20 cellular contexts compared by ENCODE assay signal in the genomic region with DNA sequence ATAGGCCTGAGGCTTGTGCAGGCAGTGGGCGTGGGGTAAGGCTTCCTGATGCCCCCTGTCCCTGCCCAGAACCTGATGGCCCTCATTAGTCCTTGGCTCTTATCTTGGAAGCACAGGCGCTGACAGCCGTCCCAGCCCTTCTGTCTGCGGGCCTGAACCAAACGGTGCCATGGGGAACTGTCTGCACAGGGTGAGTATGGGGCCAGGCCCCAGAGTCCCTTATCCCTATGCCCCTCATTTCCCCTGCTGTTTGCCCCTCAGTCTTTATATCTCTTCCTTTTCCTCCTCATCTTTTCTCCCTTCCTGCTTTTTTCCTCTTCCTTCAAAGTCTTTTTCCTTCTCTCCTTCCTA. TPM values are rescaled to one million over a fixed set of nuclear protein-coding genes. Genes with fewer than 3 reads are reported as not detected.
A peak's percentile ranks its signal among the peaks of the same experiment; 100 is the strongest.
DNase-seq lines count a peak whose midpoint lies in the region; ATAC-seq and TF ChIP-seq lines count a peak whose summit lies in the region.
"Had no signal": no experiment of that assay in that cellular context is flagged by ENCODE, and none has a peak within 500 bp of the region (broad histone marks: within the 10 kb centered on the region; RNA-seq: fewer than 3 reads in every experiment).

A gene with protein sequence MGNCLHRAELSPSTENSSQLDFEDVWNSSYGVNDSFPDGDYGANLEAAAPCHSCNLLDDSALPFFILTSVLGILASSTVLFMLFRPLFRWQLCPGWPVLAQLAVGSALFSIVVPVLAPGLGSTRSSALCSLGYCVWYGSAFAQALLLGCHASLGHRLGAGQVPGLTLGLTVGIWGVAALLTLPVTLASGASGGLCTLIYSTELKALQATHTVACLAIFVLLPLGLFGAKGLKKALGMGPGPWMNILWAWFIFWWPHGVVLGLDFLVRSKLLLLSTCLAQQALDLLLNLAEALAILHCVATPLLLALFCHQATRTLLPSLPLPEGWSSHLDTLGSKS (plus strand): TSS at position 85 of the 351 bp plus-strand sequence. CDS start 85 bp downstream, at position 170.

- no peak within 1 kb of the TSS for H3K4me3 Mint-ChIP-seq in MCF 10A (ENCODE audit: unreplicated experiment)

- dilution Hi-C loops in mammary epithelial cell (cut with HindIII; ENCODE audit: low sequenced_read_pairs), result loop anchor here (25.0 kb wide), 1 partner anchor 683 kb away; no protein-coding TSS in a partner anchor

- no peak for ATAC-seq in psoas muscle

- intact Hi-C loops in MCF 10A (cut with micrococcal nuclease), result no loop called here
- intact Hi-C loops in mammary epithelial cell (cut with micrococcal nuclease), result no loop called here
- intact Hi-C loops in cardiac septum (cut with DNase I), result no loop called here
- intact Hi-C loops in psoas muscle (cut with DNase I), result no loop called here
- intact Hi-C loops in vagina (cut with DNase I), result no loop called here

- H3K9me3 ChIP-seq in mammary epithelial cell (replicated peaks; ENCODE audit: insufficient read depth, low read length), result no peaks in the 10 kb centered on the region
- H3K9me3 ChIP-seq in psoas muscle, result no peaks in the 10 kb centered on the region
- H3K9me3 ChIP-seq in vagina, result no peaks in the 10 kb centered on the region

- POLR2A ChIA-PET in MCF 10A (lab: Yijun Ruan, JAX), result no interaction called here

- peak within 1 kb of the TSS; percentile 36 for H3K27ac Mint-ChIP-seq in MCF 10A (ENCODE audit: low read depth, unreplicated experiment)

- no peaks in the 10 kb centered on the region for H3K9me3 Mint-ChIP-seq in MCF 10A (ENCODE audit: unreplicated experiment)

- DNase-seq in MCF 10A (ENCODE audit: unreplicated experiment), result no peak
- DNase-seq in mammary epithelial cell, result no peak
- DNase-seq in cardiac septum (ENCODE audit: low spot score), result no peak
- DNase-seq in psoas muscle, result no peak
- no peak for DNase-seq in vagina (ENCODE audit: extremely low spot score in 2 of 2)
- no peak for DNase-seq in NCI-H2107 (lab: John Stamatoyannopoulos, UW)
- no peak for DNase-seq in activated naive CD4-positive, alpha-beta T cell treated with Interleukin-2 at 50 U/mL for 16 hours
- no peak for DNase-seq in stimulated activated CD4-positive, alpha-beta T cell treated with anti-CD3 and anti-CD28 coated beads, Interleukin-4, amount 100 ng/mL, for 24 hours
- DNase-seq: activated CD4-positive, alpha-beta T cell treated with anti-CD3 and anti-CD28 coated beads, Interleukin-2, amount 50 U/mL, for 1 hour; activated T-cell treated with anti-CD3 and anti-CD28 coated beads, Interleukin-2, amount 50 U/mL, for 48 hours; effector CD4-positive, alpha-beta T cell; foreskin melanocyte; GM23248; KG1; NCI-H146; NCI-H510A; stimulated activated CD4-positive, alpha-beta T cell treated with anti-CD3 and anti-CD28 coated beads, Interleukin-2, amount 100 ng/mL, for 24 hours had no signal

- no peak within 1 kb of the TSS for H3K4me2 ChIP-seq in mammary epithelial cell (ENCODE audit: insufficient read depth, low read depth, low read length)

- no peaks in the 10 kb centered on the region for H3K79me2 ChIP-seq in mammary epithelial cell (ENCODE audit: insufficient read depth, low read length)

- H3K36me3 Mint-ChIP-seq in MCF 10A (ENCODE audit: insufficient read depth, unreplicated experiment), result peaks cover 64% of the 10 kb centered on the region

- no peak within 1 kb of the TSS for H2AFZ ChIP-seq in mammary epithelial cell (ENCODE audit: low read depth, low read length)
- H2AFZ ChIP-seq: GM23248 had no signal

- H3K4me1 Mint-ChIP-seq in MCF 10A (ENCODE audit: insufficient read depth, unreplicated experiment), result peaks cover 64% of the 10 kb centered on the region

- 91% methylated on average over 4 of the region's 5 CpGs for WGBS in mammary epithelial cell (ENCODE audit: low coverage, missing lambda C conversion rate)
- WGBS in psoas muscle, 3 donors, result 47 to 57% (median 48%) methylated on average over 5 of the region's 5 CpGs

- no peak within 1 kb of the TSS for H3K9ac ChIP-seq in mammary epithelial cell (ENCODE audit: insufficient read depth, low read length)
- H3K9ac ChIP-seq: GM23248 had no signal

- H3K4me1 ChIP-seq in mammary epithelial cell (ENCODE audit: insufficient read depth, low read length) (no peaks in the 10 kb centered on the region), psoas muscle (no peaks in the 10 kb centered on the region), vagina (no peaks in the 10 kb centered on the region)

- H3K27ac ChIP-seq in mammary epithelial cell (ENCODE audit: insufficient read depth, low read depth, low read length) (no peak within 1 kb of the TSS), psoas muscle (no peak within 1 kb of the TSS), vagina (no peak within 1 kb of the TSS)
- H3K27ac ChIP-seq: GM23248 had no signal

- no peaks in the 10 kb centered on the region for H3K27me3 Mint-ChIP-seq in MCF 10A (ENCODE audit: insufficient read depth, unreplicated experiment)

- BruUV-seq in MCF 10A (replicated peaks; lab: Mats Ljungman, UMichigan) (no TSS peak), mammary epithelial cell (replicated peaks; lab: Mats Ljungman, UMichigan) (no TSS peak)

- in situ Hi-C loops in mammary epithelial cell (cut with MboI; ENCODE audit: low sequenced_read_pairs in 2 of 2), result no loop called here

- H4K20me1 ChIP-seq in mammary epithelial cell (ENCODE audit: insufficient read depth, low read length), result no peaks in the 10 kb centered on the region

- CTCF ChIA-PET in MCF 10A (lab: Yijun Ruan, JAX), result interaction anchor here (0.6 to 17.2 kb wide), 9 partner anchors 7 to 686 kb away, joined by 3 to 386 read pairs (median 4); a partner anchor contains a TSS
- CTCF ChIA-PET in mammary epithelial cell (lab: Charles Lee; ENCODE audit: low non-redundant PET), result no interaction called here

- TF ChIP-seq CTCF in MCF 10A (IDR thresholded peaks at IDR 0.05; ENCODE audit: unreplicated experiment) (no peak), mammary epithelial cell (conservative IDR thresholded peaks at IDR 0.05 in 1 of 2, IDR thresholded peaks at IDR 0.05 in 1 of 2; ENCODE audit: extremely low read depth in 1 of 2, insufficient read depth in 1 of 2, low read depth in 1 of 2, low read length in 2 of 2) (no peak), psoas muscle (IDR thresholded peaks at IDR 0.05) (no peak), vagina (IDR thresholded peaks at IDR 0.05) (no peak)

- TF ChIP-seq POLR2A in vagina (IDR thresholded peaks at IDR 0.05), result no peak

- no peaks in the 10 kb centered on the region for H3K36me3 ChIP-seq in mammary epithelial cell (ENCODE audit: insufficient read depth, low read length)
- H3K36me3 ChIP-seq in psoas muscle (ENCODE audit: insufficient read depth in 1 of 2, low read depth in 1 of 2), result no peaks in the 10 kb centered on the region
- peaks cover 0 to 4% of the 10 kb centered on the region in 2 donors for H3K36me3 ChIP-seq in vagina

- no peak within 1 kb of the TSS for H3K4me3 ChIP-seq in mammary epithelial cell (replicated peaks in 1 of 3; ENCODE audit: insufficient read depth in 1 of 3, low read depth in 2 of 3, low read length in 3 of 3)
- peak within 1 kb of the TSS; percentile 22 for H3K4me3 ChIP-seq in psoas muscle
- H3K4me3 ChIP-seq in vagina, result peak within 1 kb of the TSS; percentile 18 to 36
- H3K4me3 ChIP-seq: GM23248 had no signal

- H3K27me3 ChIP-seq in mammary epithelial cell (ENCODE audit: insufficient read depth, low read length) (peaks cover 1% of the 10 kb centered on the region), psoas muscle (ENCODE audit: insufficient read depth in 3 of 3, low read length in 2 of 3) (peaks cover 4 to 32% (median 4%) of the 10 kb centered on the region in 3 donors), vagina (no peaks in the 10 kb centered on the region)

RNA-seq across cellular contexts. Expression of the gene that starts here (rescaled TPM):
- total RNA-seq in MCF 10A (2022) (45.6 and 47.6 TPM in 2 replicates), mammary epithelial cell (not detected), cardiac septum (22.5 TPM), psoas muscle (10 to 100 TPM; 11.1 to 24.0 (median 15.1) TPM), vagina (102 TPM)
- polyA plus RNA-seq in mammary epithelial cell (not detected), psoas muscle (10 to 100 TPM; 11.8 to 21.2 (median 16.3) TPM)
- polyA minus RNA-seq in mammary epithelial cell, result not detected
- total RNA-seq: Daoy; GM23248; RPMI7951; T-helper 2 cell treated with Interferon-gamma antibody and Interleukin-4, amounts not matched to agents 100 ng/mL and 5 ng/mL, for 36 hours had no signal
- polyA plus RNA-seq: GM23248 had no signal

Comparison
In these comparisons a context has a peak if more than half of its experiments do, and no peak if none do; other contexts are left out.
1. RNA of the gene that starts here (total RNA-seq): 102 TPM in vagina (single experiment), 45.6 to 47.6 TPM in MCF 10A, 22.5 TPM in cardiac septum (single experiment) and 11.1 to 24.0 TPM in psoas muscle; not detected in mammary epithelial cell; every median in the first group is over 10 times any median in the second.
2. RNA of the gene that starts here (polyA plus RNA-seq): 11.8 to 21.2 TPM in psoas muscle; not detected in mammary epithelial cell (single experiment); every median in the first group is over 10 times any median in the second.
3. H3K4me3 ChIP-seq: peak in psoas muscle (single experiment) and vagina (2 of 2); none in mammary epithelial cell (0 of 3).